In the genomic region with DNA sequence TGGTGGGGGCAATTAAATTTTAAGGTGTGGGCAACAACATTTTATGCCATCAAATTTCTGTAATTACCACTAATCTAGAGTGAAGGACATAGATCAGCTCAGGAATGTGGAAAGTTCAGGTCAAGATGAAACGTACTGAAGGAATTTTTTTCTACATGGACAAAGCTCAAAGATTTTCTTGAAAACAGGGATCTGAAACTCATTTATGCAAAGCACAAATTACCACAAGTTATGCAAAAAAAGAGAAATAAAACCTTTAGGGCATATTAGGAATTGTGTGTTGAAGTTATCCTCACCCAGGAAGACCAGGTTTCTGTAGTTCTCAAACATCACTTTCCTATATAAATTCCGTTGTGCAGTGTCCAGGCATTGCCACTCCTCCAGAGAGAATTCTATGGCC, we compare ENCODE assay signal across 22 cellular contexts.
DNase-seq lines count a peak whose midpoint lies in the region; ATAC-seq lines count a peak whose summit lies in the region.
"Had no signal": no experiment of that assay in that cellular context is flagged by ENCODE, and none has a peak within 500 bp of the region (broad histone marks: within the 10 kb centered on the region; RNA-seq: fewer than 3 reads in every experiment).

No MANE protein-coding gene starts in this region.

- no peak for ATAC-seq in GM21737 (IDR thresholded peaks at IDR 0.05; ENCODE audit: unreplicated experiment)
- no peak for ATAC-seq in HG03097 (IDR thresholded peaks at IDR 0.05; ENCODE audit: low FRiP score, unreplicated experiment)
- ATAC-seq: A549, HepG2 had no signal

- peak; percentile 10 for DNase-seq in EL
- DNase-seq in NAMALWA (ENCODE audit: low spot score) = peak; percentile 37
- peak; percentile 24 for DNase-seq in amniotic epithelial cell (ENCODE audit: low read depth)
- no peak for DNase-seq in D341Med (ENCODE audit: low spot score)
- DNase-seq in NCI-H2171 treated with DMSO at 0.1 percent for 48 hours (lab: John Stamatoyannopoulos, UW) = no peak
- DNase-seq: BE2C; CD8-positive, alpha-beta memory T cell; DND-41; GOT3; Karpas-422; NCI-H1092; NCI-H1417 treated with DMSO at 0.1 percent for 48 hours; NCI-H1694 treated with DMSO at 0.1 percent for 48 hours; NCI-H2081 treated with DMSO at 0.1 percent for 48 hours; NCI-H524 treated with DMSO at 0.1 percent for 48 hours; NCI-H774; RPMI8226; SHP77 had no signal

Comparison
In these comparisons a context has a peak if more than half of its experiments do, and no peak if none do; other contexts are left out.
1. DNase-seq: peak in EL (single experiment), NAMALWA (single experiment) and amniotic epithelial cell (single experiment); none in D341Med (single experiment) and NCI-H2171 treated with DMSO at 0.1 percent for 48 hours (single experiment).